Comparison of ENCODE assay signal across 8 cellular contexts in the genomic region with DNA sequence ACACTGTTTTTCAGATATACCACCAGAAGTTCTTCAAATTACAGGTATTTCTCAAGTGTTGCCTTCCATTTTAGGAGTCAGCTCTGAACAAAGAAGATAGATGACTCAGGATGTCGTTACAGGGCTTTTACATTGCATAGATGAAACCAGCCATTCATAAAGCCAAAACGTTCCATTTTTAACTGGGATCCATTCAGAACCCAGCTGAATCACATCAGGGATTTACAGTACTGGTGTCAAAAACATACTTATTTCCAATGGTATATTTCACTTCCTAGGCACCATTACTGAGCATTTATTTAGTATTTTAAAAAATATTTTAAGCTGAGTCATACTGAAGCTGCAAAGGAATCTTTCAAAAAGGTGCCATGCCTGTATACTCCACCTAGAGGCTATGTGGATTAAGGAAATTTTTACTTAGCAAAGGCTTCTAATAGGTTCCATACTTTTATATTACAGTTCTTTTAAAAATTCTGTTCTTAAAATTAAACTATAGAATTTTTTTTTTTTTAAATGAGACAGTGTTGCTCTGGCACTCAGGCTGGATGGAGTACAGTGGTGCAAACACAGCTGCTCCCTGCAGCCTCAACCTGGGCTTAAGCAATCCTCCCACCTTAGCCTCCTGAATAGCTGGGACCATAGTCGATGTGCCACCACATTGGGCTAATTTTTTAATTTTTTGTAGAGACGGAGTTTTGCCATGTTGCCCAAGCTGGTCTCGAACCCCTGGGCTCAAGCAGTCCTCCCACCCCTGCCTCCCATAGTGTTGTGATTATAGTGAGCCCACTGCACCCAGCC. TPM values are rescaled to one million over a fixed set of nuclear protein-coding genes. Genes with fewer than 3 reads are reported as not detected.
DNase-seq lines count a peak whose midpoint lies in the region; ATAC-seq and TF ChIP-seq lines count a peak whose summit lies in the region.

No MANE protein-coding gene starts in this region.

- H3K27ac Mint-ChIP-seq in activated CD4-positive, alpha-beta T cell treated with anti-CD3 and anti-CD28 coated beads for 36 hours, result peak overlapping the region; percentile 88
- H3K27ac Mint-ChIP-seq in T-cell, result peak overlapping the region; percentile 80 to 87
- H3K27ac Mint-ChIP-seq in stimulated activated naive B cell treated with anti-CD40 and anti-IgM and Interleukin-4, amounts not matched to agents 10 μg/mL and 1 μg/mL and 100 μg/mL, for 72 hours, result peak overlapping the region; percentile 82

- ATAC-seq in activated CD4-positive, alpha-beta T cell treated with anti-CD3 and anti-CD28 coated beads for 36 hours, result peak; percentile 28
- ATAC-seq in GM21529 (IDR thresholded peaks at IDR 0.05; ENCODE audit: unreplicated experiment) (peak; percentile 20), T-cell (replicated peaks in 1 of 4) (no peak), HG03439 (IDR thresholded peaks at IDR 0.05; ENCODE audit: unreplicated experiment) (no peak)
- no peak for ATAC-seq in stimulated activated naive B cell treated with anti-CD40 and anti-IgM and Interleukin-4, amounts not matched to agents 10 μg/mL and 1 μg/mL and 100 μg/mL, for 72 hours (replicated peaks)

- CTCF ChIA-PET in activated CD4-positive, alpha-beta T cell treated with anti-CD3 and anti-CD28 coated beads for 36 hours (lab: Charles Lee), result interaction anchor here (0.7 to 4.0 kb wide), 14 partner anchors 11 to 331 kb away, joined by 3 to 32 read pairs (median 4); a partner anchor contains a TSS
- CTCF ChIA-PET in T-cell (lab: Charles Lee), result interaction anchor here (0.6 to 4.5 kb wide), 20 partner anchors 8 to 365 kb away, joined by 3 to 30 read pairs (median 3); no protein-coding TSS in a partner anchor

- peaks cover 31% of the 10 kb centered on the region for H3K36me3 Mint-ChIP-seq in activated CD4-positive, alpha-beta T cell treated with anti-CD3 and anti-CD28 coated beads for 36 hours (ENCODE audit: low read depth)
- peaks cover 33% of the 10 kb centered on the region for H3K36me3 Mint-ChIP-seq in T-cell
- H3K36me3 Mint-ChIP-seq in stimulated activated naive B cell treated with anti-CD40 and anti-IgM and Interleukin-4, amounts not matched to agents 10 μg/mL and 1 μg/mL and 100 μg/mL, for 72 hours, result peaks cover 13 to 26% of the 10 kb centered on the region in 2 donors

- H3K27me3 Mint-ChIP-seq in activated CD4-positive, alpha-beta T cell treated with anti-CD3 and anti-CD28 coated beads for 36 hours, result no peaks in the 10 kb centered on the region
- no peaks in the 10 kb centered on the region for H3K27me3 Mint-ChIP-seq in T-cell
- H3K27me3 Mint-ChIP-seq in stimulated activated naive B cell treated with anti-CD40 and anti-IgM and Interleukin-4, amounts not matched to agents 10 μg/mL and 1 μg/mL and 100 μg/mL, for 72 hours, result no peaks in the 10 kb centered on the region

- peak; percentile 65 for TF ChIP-seq CTCF in fibroblast of pulmonary artery (IDR thresholded peaks at IDR 0.05; ENCODE audit: low read length, missing control alignments)

- H3K9me3 Mint-ChIP-seq in activated CD4-positive, alpha-beta T cell treated with anti-CD3 and anti-CD28 coated beads for 36 hours (ENCODE audit: low read depth), result no peaks in the 10 kb centered on the region
- H3K9me3 Mint-ChIP-seq in T-cell, result no peaks in the 10 kb centered on the region
- no peaks in the 10 kb centered on the region for H3K9me3 Mint-ChIP-seq in stimulated activated naive B cell treated with anti-CD40 and anti-IgM and Interleukin-4, amounts not matched to agents 10 μg/mL and 1 μg/mL and 100 μg/mL, for 72 hours

- no peak for DNase-seq in activated CD4-positive, alpha-beta T cell treated with anti-CD3 and anti-CD28 coated beads for 36 hours
- no peak for DNase-seq in activated CD4-positive, alpha-beta T cell treated with anti-CD3 and anti-CD28 coated beads, Interleukin-2, amount 50 U/mL, for 1 hour
- DNase-seq in LoVo (ENCODE audit: low spot score) (peak; percentile 64), T-cell (peak in 1 of 34 experiments; percentile 13), fibroblast of pulmonary artery (ENCODE audit: low read depth) (peak; percentile 73)
- no peak for DNase-seq in stimulated activated naive B cell treated with anti-CD40 and anti-IgM and Interleukin-4, amounts not matched to agents 10 μg/mL and 1 μg/mL and 100 μg/mL, for 72 hours

- peak overlapping the region; percentile 81 for H3K4me3 ChIP-seq in fibroblast of pulmonary artery (replicated peaks; ENCODE audit: low read depth, low read length)

- intact Hi-C loops in activated CD4-positive, alpha-beta T cell treated with anti-CD3 and anti-CD28 coated beads for 36 hours (cut with DNase I, micrococcal nuclease), result loop anchor here (10.0 kb wide), 3 partner anchors 332 to 612 kb away; a partner anchor contains a TSS

- H3K4me3 Mint-ChIP-seq in activated CD4-positive, alpha-beta T cell treated with anti-CD3 and anti-CD28 coated beads for 36 hours, result peak overlapping the region; percentile 84
- H3K4me3 Mint-ChIP-seq in T-cell, result peak overlapping the region; percentile 75 to 94 (median 76)
- peak overlapping the region; percentile 35 to 60 for H3K4me3 Mint-ChIP-seq in stimulated activated naive B cell treated with anti-CD40 and anti-IgM and Interleukin-4, amounts not matched to agents 10 μg/mL and 1 μg/mL and 100 μg/mL, for 72 hours

- H3K4me1 Mint-ChIP-seq in activated CD4-positive, alpha-beta T cell treated with anti-CD3 and anti-CD28 coated beads for 36 hours, result peaks cover 58% of the 10 kb centered on the region
- H3K4me1 Mint-ChIP-seq in T-cell, result peaks cover 63 to 67% (median 66%) of the 10 kb centered on the region in 3 donors
- peaks cover 30 to 52% of the 10 kb centered on the region in 2 donors for H3K4me1 Mint-ChIP-seq in stimulated activated naive B cell treated with anti-CD40 and anti-IgM and Interleukin-4, amounts not matched to agents 10 μg/mL and 1 μg/mL and 100 μg/mL, for 72 hours

- POLR2A ChIA-PET in activated CD4-positive, alpha-beta T cell treated with anti-CD3 and anti-CD28 coated beads for 36 hours (lab: Charles Lee), result interaction anchor here (0.6 to 1.3 kb wide), 4 partner anchors 24 to 199 kb away, joined by 3 to 13 read pairs (median 5); no protein-coding TSS in a partner anchor
- POLR2A ChIA-PET in T-cell (lab: Charles Lee), result interaction anchor here (0.7 to 3.6 kb wide), 7 partner anchors 8 to 1205 kb away, joined by 3 to 17 read pairs (median 6); no protein-coding TSS in a partner anchor

RNA-seq across cellular contexts. Expression of a gene that starts 2.6 kb away (rescaled TPM):
- total RNA-seq in activated CD4-positive, alpha-beta T cell treated with anti-CD3 and anti-CD28 coated beads for 36 hours, result 10 to 100 TPM; 21.2 to 28.6 TPM
- 10 to 100 TPM; 16.8 to 49.6 (median 42.5) TPM for total RNA-seq in T-cell

RNA-seq across cellular contexts. Expression of a gene that starts 38.4 kb away (rescaled TPM):
- total RNA-seq in activated CD4-positive, alpha-beta T cell treated with anti-CD3 and anti-CD28 coated beads for 36 hours, result 10 to 100 TPM; 17.0 to 17.2 TPM
- 10 to 100 TPM; 27.9 to 34.8 (median 31.4) TPM for total RNA-seq in T-cell

Comparison
In these comparisons a context has a peak if more than half of its experiments do, and no peak if none do; other contexts are left out.
1. ATAC-seq: peak in activated CD4-positive, alpha-beta T cell treated with anti-CD3 and anti-CD28 coated beads for 36 hours (single experiment) and GM21529 (single experiment); none in T-cell (0 of 4), stimulated activated naive B cell treated with anti-CD40 and anti-IgM and Interleukin-4, amounts not matched to agents 10 μg/mL and 1 μg/mL and 100 μg/mL, for 72 hours (0 of 2) and HG03439 (single experiment).
2. DNase-seq: peak in LoVo (single experiment) and fibroblast of pulmonary artery (single experiment); none in activated CD4-positive, alpha-beta T cell treated with anti-CD3 and anti-CD28 coated beads for 36 hours (single experiment), activated CD4-positive, alpha-beta T cell treated with anti-CD3 and anti-CD28 coated beads, Interleukin-2, amount 50 U/mL, for 1 hour (single experiment) and stimulated activated naive B cell treated with anti-CD40 and anti-IgM and Interleukin-4, amounts not matched to agents 10 μg/mL and 1 μg/mL and 100 μg/mL, for 72 hours (single experiment).
3. Peak in every context shown above with its lines, with median percentiles within 50 percentile points of each other: H3K27ac Mint-ChIP-seq and H3K4me3 Mint-ChIP-seq.